8 cellular contexts compared by ENCODE assay signal in the genomic region with DNA sequence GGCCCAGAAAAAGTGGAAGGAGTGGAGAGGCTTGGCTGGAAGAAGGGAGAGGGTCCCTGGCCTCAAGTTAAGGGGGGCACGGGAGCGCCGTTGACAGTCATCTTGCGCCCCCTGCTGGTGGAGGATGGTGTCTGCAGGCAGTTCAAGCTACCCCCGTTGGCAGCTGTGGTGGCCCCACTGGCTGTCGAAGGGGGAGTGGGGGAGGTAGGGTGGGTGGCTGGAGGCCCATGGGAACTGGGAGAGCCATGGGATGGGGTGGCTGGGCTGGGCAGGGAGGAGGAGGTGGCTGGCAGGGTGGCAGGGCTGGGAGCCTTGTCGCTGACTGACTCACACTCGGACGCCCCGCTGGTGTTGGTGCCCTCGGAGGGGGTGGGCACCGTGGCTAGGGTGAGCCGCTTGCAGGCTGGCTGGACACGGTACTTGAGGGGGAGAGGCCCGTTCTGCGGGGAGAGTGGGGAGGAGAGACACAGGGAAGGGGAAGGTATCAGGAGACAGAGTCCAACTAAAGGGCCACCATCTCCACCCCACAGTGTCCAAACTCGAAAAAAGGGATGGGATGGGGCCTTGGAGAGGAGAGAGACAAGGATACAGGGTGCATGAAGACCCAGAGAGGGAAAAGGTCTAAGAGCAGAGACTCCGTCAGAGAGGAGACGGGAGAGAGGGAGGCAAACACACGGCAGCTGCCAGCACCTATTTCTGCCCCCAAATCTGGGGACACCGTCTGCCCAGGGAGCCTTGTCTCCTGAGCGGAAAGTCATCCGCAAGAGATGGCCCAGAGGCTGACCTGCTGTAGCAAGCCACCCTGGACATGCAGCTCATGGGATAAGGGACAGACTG. TPM values are rescaled to one million over a fixed set of nuclear protein-coding genes. Genes with fewer than 3 reads are reported as not detected.
DNase-seq lines count a peak whose midpoint lies in the region; ATAC-seq and TF ChIP-seq lines count a peak whose summit lies in the region.

No MANE protein-coding gene starts in this region.

- peaks cover 7 to 78% (median 20%) of the 10 kb centered on the region in 3 donors for H3K36me3 ChIP-seq in esophagus squamous epithelium

- no peak for TF ChIP-seq POLR2A in esophagus squamous epithelium (IDR thresholded peaks at IDR 0.05)

- H3K4me1 ChIP-seq in esophagus squamous epithelium = peaks cover 14 to 54% (median 15%) of the 10 kb centered on the region in 3 donors

- H3K4me3 ChIP-seq in esophagus squamous epithelium = no peak overlapping the region

- DNase-seq in NCI-H2081 (lab: John Stamatoyannopoulos, UW) (peak; percentile 49 to 57), NCI-H2081 treated with DMSO at 0.1 percent for 48 hours (lab: John Stamatoyannopoulos, UW) (no peak), NCI-H446 treated with DMSO at 0.1 percent for 48 hours (lab: John Stamatoyannopoulos, UW) (peak; percentile 2), activated T-cell treated with anti-CD3 and anti-CD28 coated beads for 48 hours (ENCODE audit: low read depth) (peak; percentile 59), esophagus squamous epithelium (lab: John Stamatoyannopoulos, UW) (no peak), nucleus accumbens (lab: John Stamatoyannopoulos, UW) (peak in 40 of 56 donors; percentile 15 to 76 (median 42)), type B pancreatic cell (ENCODE audit: extremely low spot score, unreplicated experiment) (no peak)

- H3K27ac Mint-ChIP-seq in type B pancreatic cell = no peak overlapping the region

- H3K9me3 Mint-ChIP-seq in type B pancreatic cell = no peaks in the 10 kb centered on the region

- ATAC-seq in GM21360 (IDR thresholded peaks at IDR 0.05; ENCODE audit: unreplicated experiment) = no peak

- intact Hi-C loops in esophagus squamous epithelium (cut with DNase I) = loop anchor here (2.0 kb wide), 1 partner anchor 59 kb away; no protein-coding TSS in a partner anchor

- H3K9me3 ChIP-seq in esophagus squamous epithelium = no peaks in the 10 kb centered on the region

- peak overlapping the region in 2 of 4 donors; percentile 14 to 17 for H3K27ac ChIP-seq in esophagus squamous epithelium

- H3K27me3 Mint-ChIP-seq in type B pancreatic cell = peaks cover 3% of the 10 kb centered on the region

- no peaks in the 10 kb centered on the region for H3K27me3 ChIP-seq in esophagus squamous epithelium

- H3K4me1 Mint-ChIP-seq in type B pancreatic cell (ENCODE audit: unreplicated experiment) = peaks cover 27% of the 10 kb centered on the region

- peaks cover 4% of the 10 kb centered on the region for H3K36me3 Mint-ChIP-seq in type B pancreatic cell

- H3K4me3 Mint-ChIP-seq in type B pancreatic cell = no peak overlapping the region

- peak; percentile 89 to 96 (median 92) for TF ChIP-seq CTCF in esophagus squamous epithelium (IDR thresholded peaks at IDR 0.05)
- TF ChIP-seq CTCF in type B pancreatic cell (conservative IDR thresholded peaks at IDR 0.05) = peak; percentile 93

- WGBS in esophagus squamous epithelium, 2 donors = 43 to 44% methylated on average over 21 to 23 of the region's 23 CpGs

RNA-seq across cellular contexts. Expression of a gene that starts 5.2 kb away (rescaled TPM):
- 1 to 10 TPM; 4.9 to 8.3 (median 7.8) TPM for total RNA-seq in esophagus squamous epithelium
- 12.8 and 15.6 TPM in 2 replicates for total RNA-seq in type B pancreatic cell (ENCODE audit: low replicate concordance)

RNA-seq across cellular contexts. Expression of a gene that starts 12.8 kb away (rescaled TPM):
- total RNA-seq in esophagus squamous epithelium (10 to 100 TPM in 1 of 4 donors, 1 to 10 TPM in 3; 2.5 to 11.8 (median 3.4) TPM), type B pancreatic cell (ENCODE audit: low replicate concordance) (37.6 and 74.6 TPM in 2 replicates)

RNA-seq across cellular contexts. Expression of a gene that starts 17.2 kb away (rescaled TPM):
- 100 to 1,000 TPM; 128 to 177 (median 145) TPM for total RNA-seq in esophagus squamous epithelium
- 149 and 152 TPM in 2 replicates for total RNA-seq in type B pancreatic cell (ENCODE audit: low replicate concordance)

RNA-seq across cellular contexts. Expression of a gene that starts 30.3 kb away (rescaled TPM):
- total RNA-seq in esophagus squamous epithelium (10 to 100 TPM; 30.6 to 79.7 (median 35.1) TPM), type B pancreatic cell (ENCODE audit: low replicate concordance) (122 and 130 TPM in 2 replicates)

Comparison
In these comparisons a context has a peak if more than half of its experiments do, and no peak if none do; other contexts are left out.
1. DNase-seq: peak in NCI-H2081 (2 of 2), NCI-H446 treated with DMSO at 0.1 percent for 48 hours (single experiment), activated T-cell treated with anti-CD3 and anti-CD28 coated beads for 48 hours (single experiment) and nucleus accumbens (40 of 56); none in NCI-H2081 treated with DMSO at 0.1 percent for 48 hours (single experiment), esophagus squamous epithelium (single experiment) and type B pancreatic cell (single experiment).